Comparison of ENCODE assay signal across 1 cellular context in the genomic region with DNA sequence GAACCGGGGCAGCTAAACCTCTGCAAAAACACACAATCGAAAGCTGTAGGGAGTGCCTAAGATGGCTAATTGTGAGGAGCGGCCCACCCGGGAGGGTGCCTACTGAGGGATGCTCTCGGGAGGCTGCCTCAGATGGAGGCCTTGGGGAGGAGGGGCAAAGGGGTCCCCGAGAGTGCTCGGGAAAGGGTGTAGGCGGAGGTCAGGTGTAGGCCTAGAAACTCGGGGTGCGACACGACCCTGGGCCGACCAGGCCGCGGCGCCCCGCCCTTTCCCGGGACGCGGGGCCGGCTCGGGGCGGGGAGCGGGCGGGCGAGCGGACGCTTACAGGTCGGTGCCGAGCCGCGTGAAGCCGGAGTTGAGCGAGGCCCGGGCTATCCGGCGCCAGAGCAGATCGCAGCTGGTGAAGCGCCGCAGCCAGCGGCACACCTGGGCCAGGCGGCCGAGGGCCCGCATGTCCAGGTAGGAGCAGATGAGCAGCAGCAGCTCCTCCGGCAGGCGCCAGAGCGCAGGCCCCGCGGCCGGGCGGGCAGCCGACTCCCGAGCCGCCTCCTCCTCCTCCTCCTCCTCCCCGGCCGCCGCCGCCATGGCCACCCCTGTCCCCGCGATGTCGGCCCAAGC.
TF ChIP-seq lines count a peak whose summit lies in the region.

No MANE protein-coding gene starts in this region.

TF ChIP-seq in H1, 55 proteins besides CTCF, POLR2A, EP300 and RAD21 (continued from another document):
- no peak for TF ChIP-seq GABPA (IDR thresholded peaks at IDR 0.05; ENCODE audit: borderline replicate concordance, insufficient read depth, low read length)
- no peak for TF ChIP-seq SAP30 (IDR thresholded peaks at IDR 0.05; ENCODE audit: insufficient read depth, insufficient replicate concordance, low read length)
- TF ChIP-seq POLR2AphosphoS5 (IDR thresholded peaks at IDR 0.05; ENCODE audit: low read depth, low read length), result peak; percentile 86
- no peak for TF ChIP-seq POU5F1 (IDR thresholded peaks at IDR 0.05; ENCODE audit: low read depth, low read length)
- TF ChIP-seq, protein P1, sequence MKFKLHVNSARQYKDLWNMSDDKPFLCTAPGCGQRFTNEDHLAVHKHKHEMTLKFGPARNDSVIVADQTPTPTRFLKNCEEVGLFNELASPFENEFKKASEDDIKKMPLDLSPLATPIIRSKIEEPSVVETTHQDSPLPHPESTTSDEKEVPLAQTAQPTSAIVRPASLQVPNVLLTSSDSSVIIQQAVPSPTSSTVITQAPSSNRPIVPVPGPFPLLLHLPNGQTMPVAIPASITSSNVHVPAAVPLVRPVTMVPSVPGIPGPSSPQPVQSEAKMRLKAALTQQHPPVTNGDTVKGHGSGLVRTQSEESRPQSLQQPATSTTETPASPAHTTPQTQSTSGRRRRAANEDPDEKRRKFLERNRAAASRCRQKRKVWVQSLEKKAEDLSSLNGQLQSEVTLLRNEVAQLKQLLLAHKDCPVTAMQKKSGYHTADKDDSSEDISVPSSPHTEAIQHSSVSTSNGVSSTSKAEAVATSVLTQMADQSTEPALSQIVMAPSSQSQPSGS (IDR thresholded peaks at IDR 0.05; ENCODE audit: low read length), result no peak
- peak; percentile 22; the same call in 1 of the 2 replicates for TF ChIP-seq CHD1 (IDR thresholded peaks at IDR 0.05; ENCODE audit: low read depth, low read length)
- no peak for TF ChIP-seq EZH2 (IDR thresholded peaks at IDR 0.05; ENCODE audit: low read depth, low read length, severe bottlenecking)
- no peak for TF ChIP-seq KDM5A (IDR thresholded peaks at IDR 0.05; ENCODE audit: low read length)
- TF ChIP-seq BACH1 (IDR thresholded peaks at IDR 0.05; ENCODE audit: low read length), result peak; percentile 36; the same call in 1 of the 2 replicates
- peak; percentile 93 for TF ChIP-seq RBBP5 (IDR thresholded peaks at IDR 0.05; ENCODE audit: borderline replicate concordance, low read depth, low read length)
- 0 out of 4 replicates have a peak, but pooled peaks of 1 of the 2 experiments have one; percentile 69 for TF ChIP-seq HDAC2 (IDR thresholded peaks at IDR 0.05; ENCODE audit: borderline replicate concordance in 1 of 2, low read depth in 2 of 2, low read length in 2 of 2)
- peak; percentile 74 for TF ChIP-seq KDM4A (IDR thresholded peaks at IDR 0.05; ENCODE audit: low read depth, low read length, severe bottlenecking)
- peak; percentile 84 for TF ChIP-seq ASH2L (IDR thresholded peaks at IDR 0.05; ENCODE audit: low read length)
- TF ChIP-seq, protein P2, sequence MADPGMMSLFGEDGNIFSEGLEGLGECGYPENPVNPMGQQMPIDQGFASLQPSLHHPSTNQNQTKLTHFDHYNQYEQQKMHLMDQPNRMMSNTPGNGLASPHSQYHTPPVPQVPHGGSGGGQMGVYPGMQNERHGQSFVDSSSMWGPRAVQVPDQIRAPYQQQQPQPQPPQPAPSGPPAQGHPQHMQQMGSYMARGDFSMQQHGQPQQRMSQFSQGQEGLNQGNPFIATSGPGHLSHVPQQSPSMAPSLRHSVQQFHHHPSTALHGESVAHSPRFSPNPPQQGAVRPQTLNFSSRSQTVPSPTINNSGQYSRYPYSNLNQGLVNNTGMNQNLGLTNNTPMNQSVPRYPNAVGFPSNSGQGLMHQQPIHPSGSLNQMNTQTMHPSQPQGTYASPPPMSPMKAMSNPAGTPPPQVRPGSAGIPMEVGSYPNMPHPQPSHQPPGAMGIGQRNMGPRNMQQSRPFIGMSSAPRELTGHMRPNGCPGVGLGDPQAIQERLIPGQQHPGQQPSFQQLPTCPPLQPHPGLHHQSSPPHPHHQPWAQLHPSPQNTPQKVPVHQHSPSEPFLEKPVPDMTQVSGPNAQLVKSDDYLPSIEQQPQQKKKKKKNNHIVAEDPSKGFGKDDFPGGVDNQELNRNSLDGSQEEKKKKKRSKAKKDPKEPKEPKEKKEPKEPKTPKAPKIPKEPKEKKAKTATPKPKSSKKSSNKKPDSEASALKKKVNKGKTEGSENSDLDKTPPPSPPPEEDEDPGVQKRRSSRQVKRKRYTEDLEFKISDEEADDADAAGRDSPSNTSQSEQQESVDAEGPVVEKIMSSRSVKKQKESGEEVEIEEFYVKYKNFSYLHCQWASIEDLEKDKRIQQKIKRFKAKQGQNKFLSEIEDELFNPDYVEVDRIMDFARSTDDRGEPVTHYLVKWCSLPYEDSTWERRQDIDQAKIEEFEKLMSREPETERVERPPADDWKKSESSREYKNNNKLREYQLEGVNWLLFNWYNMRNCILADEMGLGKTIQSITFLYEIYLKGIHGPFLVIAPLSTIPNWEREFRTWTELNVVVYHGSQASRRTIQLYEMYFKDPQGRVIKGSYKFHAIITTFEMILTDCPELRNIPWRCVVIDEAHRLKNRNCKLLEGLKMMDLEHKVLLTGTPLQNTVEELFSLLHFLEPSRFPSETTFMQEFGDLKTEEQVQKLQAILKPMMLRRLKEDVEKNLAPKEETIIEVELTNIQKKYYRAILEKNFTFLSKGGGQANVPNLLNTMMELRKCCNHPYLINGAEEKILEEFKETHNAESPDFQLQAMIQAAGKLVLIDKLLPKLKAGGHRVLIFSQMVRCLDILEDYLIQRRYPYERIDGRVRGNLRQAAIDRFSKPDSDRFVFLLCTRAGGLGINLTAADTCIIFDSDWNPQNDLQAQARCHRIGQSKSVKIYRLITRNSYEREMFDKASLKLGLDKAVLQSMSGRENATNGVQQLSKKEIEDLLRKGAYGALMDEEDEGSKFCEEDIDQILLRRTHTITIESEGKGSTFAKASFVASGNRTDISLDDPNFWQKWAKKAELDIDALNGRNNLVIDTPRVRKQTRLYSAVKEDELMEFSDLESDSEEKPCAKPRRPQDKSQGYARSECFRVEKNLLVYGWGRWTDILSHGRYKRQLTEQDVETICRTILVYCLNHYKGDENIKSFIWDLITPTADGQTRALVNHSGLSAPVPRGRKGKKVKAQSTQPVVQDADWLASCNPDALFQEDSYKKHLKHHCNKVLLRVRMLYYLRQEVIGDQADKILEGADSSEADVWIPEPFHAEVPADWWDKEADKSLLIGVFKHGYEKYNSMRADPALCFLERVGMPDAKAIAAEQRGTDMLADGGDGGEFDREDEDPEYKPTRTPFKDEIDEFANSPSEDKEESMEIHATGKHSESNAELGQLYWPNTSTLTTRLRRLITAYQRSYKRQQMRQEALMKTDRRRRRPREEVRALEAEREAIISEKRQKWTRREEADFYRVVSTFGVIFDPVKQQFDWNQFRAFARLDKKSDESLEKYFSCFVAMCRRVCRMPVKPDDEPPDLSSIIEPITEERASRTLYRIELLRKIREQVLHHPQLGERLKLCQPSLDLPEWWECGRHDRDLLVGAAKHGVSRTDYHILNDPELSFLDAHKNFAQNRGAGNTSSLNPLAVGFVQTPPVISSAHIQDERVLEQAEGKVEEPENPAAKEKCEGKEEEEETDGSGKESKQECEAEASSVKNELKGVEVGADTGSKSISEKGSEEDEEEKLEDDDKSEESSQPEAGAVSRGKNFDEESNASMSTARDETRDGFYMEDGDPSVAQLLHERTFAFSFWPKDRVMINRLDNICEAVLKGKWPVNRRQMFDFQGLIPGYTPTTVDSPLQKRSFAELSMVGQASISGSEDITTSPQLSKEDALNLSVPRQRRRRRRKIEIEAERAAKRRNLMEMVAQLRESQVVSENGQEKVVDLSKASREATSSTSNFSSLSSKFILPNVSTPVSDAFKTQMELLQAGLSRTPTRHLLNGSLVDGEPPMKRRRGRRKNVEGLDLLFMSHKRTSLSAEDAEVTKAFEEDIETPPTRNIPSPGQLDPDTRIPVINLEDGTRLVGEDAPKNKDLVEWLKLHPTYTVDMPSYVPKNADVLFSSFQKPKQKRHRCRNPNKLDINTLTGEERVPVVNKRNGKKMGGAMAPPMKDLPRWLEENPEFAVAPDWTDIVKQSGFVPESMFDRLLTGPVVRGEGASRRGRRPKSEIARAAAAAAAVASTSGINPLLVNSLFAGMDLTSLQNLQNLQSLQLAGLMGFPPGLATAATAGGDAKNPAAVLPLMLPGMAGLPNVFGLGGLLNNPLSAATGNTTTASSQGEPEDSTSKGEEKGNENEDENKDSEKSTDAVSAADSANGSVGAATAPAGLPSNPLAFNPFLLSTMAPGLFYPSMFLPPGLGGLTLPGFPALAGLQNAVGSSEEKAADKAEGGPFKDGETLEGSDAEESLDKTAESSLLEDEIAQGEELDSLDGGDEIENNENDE (IDR thresholded peaks at IDR 0.05; ENCODE audit: insufficient replicate concordance, low read length), result no peak
- TF ChIP-seq MAFK (IDR thresholded peaks at IDR 0.05; ENCODE audit: low read depth, low read length), result no peak
- TF ChIP-seq, protein P3, sequence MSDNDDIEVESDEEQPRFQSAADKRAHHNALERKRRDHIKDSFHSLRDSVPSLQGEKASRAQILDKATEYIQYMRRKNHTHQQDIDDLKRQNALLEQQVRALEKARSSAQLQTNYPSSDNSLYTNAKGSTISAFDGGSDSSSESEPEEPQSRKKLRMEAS (IDR thresholded peaks at IDR 0.05), result peak; percentile 37; the same call in 1 of the 2 replicates
- no peak for TF ChIP-seq CHD2 (IDR thresholded peaks at IDR 0.05; ENCODE audit: low read length)
- peak; percentile 87 for TF ChIP-seq TAF1 (IDR thresholded peaks at IDR 0.05; ENCODE audit: low read depth, low read length)
- TF ChIP-seq GTF2F1 (IDR thresholded peaks at IDR 0.05; ENCODE audit: borderline replicate concordance, low read depth, low read length), result no peak
- no peak for TF ChIP-seq TCF12 (IDR thresholded peaks at IDR 0.05; ENCODE audit: low read depth, low read length)
- TF ChIP-seq NRF1 (IDR thresholded peaks at IDR 0.05; ENCODE audit: low read depth, low read length), result no peak
- peak; percentile 77; the same call in 1 of the 2 replicates for TF ChIP-seq SP4 (IDR thresholded peaks at IDR 0.05; ENCODE audit: low read length)
- peak; percentile 3 for TF ChIP-seq TAF7 (optimal IDR thresholded peaks at IDR 0.05; ENCODE audit: borderline replicate concordance, low read depth, low read length)
